ENCODE assay signal across 14 cellular contexts in the genomic region with DNA sequence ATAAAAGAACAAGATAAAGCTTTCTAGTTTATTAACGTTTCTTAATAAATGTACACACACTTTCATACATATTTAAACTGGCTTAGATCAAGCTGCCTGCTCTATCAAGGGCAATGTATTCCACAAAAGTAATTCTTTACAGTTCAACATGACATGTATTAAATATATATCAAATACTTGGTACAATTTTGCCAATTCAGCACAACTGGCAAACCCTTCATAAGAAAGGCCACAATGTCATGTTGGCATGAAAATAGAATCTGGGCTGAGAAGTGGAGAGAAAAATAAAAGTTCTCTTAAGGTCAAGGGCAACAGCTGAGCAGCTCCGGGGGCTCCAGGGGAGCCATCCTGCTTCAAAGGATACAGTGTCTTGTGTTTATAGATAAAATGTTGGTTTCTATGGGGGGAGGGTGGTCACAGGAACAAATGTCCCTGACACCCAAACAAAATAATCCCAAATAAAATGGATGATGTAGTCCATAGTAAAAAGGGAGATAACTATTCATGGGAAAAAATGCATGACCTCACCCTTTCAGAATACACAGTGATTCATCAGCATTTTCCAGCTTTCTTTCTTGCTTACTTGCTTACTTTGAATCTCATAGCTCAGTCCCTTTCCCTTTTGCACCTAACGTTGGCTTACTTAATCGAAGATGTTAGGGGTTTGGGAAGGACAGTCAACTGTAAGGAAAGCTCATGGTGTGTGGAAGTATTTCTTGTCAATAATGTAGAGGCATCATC.
DNase-seq lines count a peak whose midpoint lies in the region; ATAC-seq, FAIRE-seq and TF ChIP-seq lines count a peak whose summit lies in the region.
"Had no signal": no experiment of that assay in that cellular context is flagged by ENCODE, and none has a peak within 500 bp of the region (broad histone marks: within the 10 kb centered on the region; RNA-seq: fewer than 3 reads in every experiment).

No MANE protein-coding gene starts in this region.

- 54% methylated on average over 4 of the region's 4 CpGs for WGBS in hepatocyte (ENCODE audit: low lambda C conversion rate, missing lambda C conversion rate)

- no peak for ATAC-seq in stimulated activated naive B cell treated with anti-CD40 and anti-IgM and Interleukin-4, amounts not matched to agents 10 μg/mL and 1 μg/mL and 100 μg/mL, for 72 hours (replicated peaks)
- ATAC-seq in HG02852 (IDR thresholded peaks at IDR 0.05; ENCODE audit: unreplicated experiment): no peak

- H4K20me1 ChIP-seq in hepatocyte (ENCODE audit: insufficient read depth, poor library complexity, severe bottlenecking): no peaks in the 10 kb centered on the region

- H3K36me3 ChIP-seq in breast epithelium: no peaks in the 10 kb centered on the region
- H3K36me3 ChIP-seq in hepatocyte (replicated peaks; ENCODE audit: insufficient read depth, low read depth): no peaks in the 10 kb centered on the region
- H3K36me3 ChIP-seq: esophagus squamous epithelium had no signal

- no peak for TF ChIP-seq POLR2A in breast epithelium (IDR thresholded peaks at IDR 0.05)

- BruUV-seq in MCF 10A (replicated peaks; lab: Mats Ljungman, UMichigan): no TSS peak

- H3K4me2 ChIP-seq in hepatocyte: no peak overlapping the region

- CTCF ChIA-PET in MCF 10A (lab: Yijun Ruan, JAX): interaction anchor here (0.7 to 1.5 kb wide), 7 partner anchors 11 to 1144 kb away, joined by 3 to 6 read pairs (median 4); a partner anchor contains a TSS

- H3K9me2 ChIP-seq in hepatocyte (replicated peaks; ENCODE audit: insufficient read depth): no peaks in the 10 kb centered on the region

- H3K27me3 ChIP-seq in breast epithelium: no peaks in the 10 kb centered on the region
- no peaks in the 10 kb centered on the region for H3K27me3 ChIP-seq in hepatocyte
- H3K27me3 ChIP-seq: esophagus squamous epithelium had no signal

- H3K9me3 ChIP-seq in breast epithelium (no peaks in the 10 kb centered on the region), hepatocyte (ENCODE audit: low read depth) (no peaks in the 10 kb centered on the region)
- H3K9me3 ChIP-seq: esophagus squamous epithelium had no signal

- peaks cover 7% of the 10 kb centered on the region for H3K9me3 Mint-ChIP-seq in MCF 10A (ENCODE audit: unreplicated experiment)
- H3K9me3 Mint-ChIP-seq in stimulated activated naive B cell treated with anti-CD40 and anti-IgM and Interleukin-4, amounts not matched to agents 10 μg/mL and 1 μg/mL and 100 μg/mL, for 72 hours: no peaks in the 10 kb centered on the region
- H3K9me3 Mint-ChIP-seq: T-helper 2 cell treated with Interferon-gamma antibody and Interleukin-4, amounts not matched to agents 5 μg/mL and 100 μg/mL, for 36 hours had no signal

- H3K27me3 Mint-ChIP-seq in MCF 10A (ENCODE audit: insufficient read depth, unreplicated experiment): no peaks in the 10 kb centered on the region
- peaks cover 0 to 14% of the 10 kb centered on the region in 2 donors for H3K27me3 Mint-ChIP-seq in stimulated activated naive B cell treated with anti-CD40 and anti-IgM and Interleukin-4, amounts not matched to agents 10 μg/mL and 1 μg/mL and 100 μg/mL, for 72 hours
- H3K27me3 Mint-ChIP-seq: brain had no signal

- peaks cover 7% of the 10 kb centered on the region for H3K4me1 Mint-ChIP-seq in MCF 10A (ENCODE audit: insufficient read depth, unreplicated experiment)
- H3K4me1 Mint-ChIP-seq in stimulated activated naive B cell treated with anti-CD40 and anti-IgM and Interleukin-4, amounts not matched to agents 10 μg/mL and 1 μg/mL and 100 μg/mL, for 72 hours: no peaks in the 10 kb centered on the region

- H3K79me2 ChIP-seq in hepatocyte: no peaks in the 10 kb centered on the region

- no peak for FAIRE-seq in GM19239 (lab: Jason Lieb, UNC)
- FAIRE-seq: A204.1 had no signal

- peak overlapping the region; percentile 44 for H3K27ac Mint-ChIP-seq in MCF 10A (ENCODE audit: low read depth, unreplicated experiment)
- H3K27ac Mint-ChIP-seq in stimulated activated naive B cell treated with anti-CD40 and anti-IgM and Interleukin-4, amounts not matched to agents 10 μg/mL and 1 μg/mL and 100 μg/mL, for 72 hours: no peak overlapping the region
- H3K27ac Mint-ChIP-seq: T-helper 2 cell treated with Interferon-gamma antibody and Interleukin-4, amounts not matched to agents 5 μg/mL and 100 μg/mL, for 36 hours had no signal

- peak; percentile 16 for DNase-seq in MCF 10A (ENCODE audit: unreplicated experiment)
- no peak for DNase-seq in breast epithelium (ENCODE audit: low spot score in 2 of 2)
- peak; percentile 81 for DNase-seq in astrocyte of the hippocampus (ENCODE audit: low read depth, low spot score)
- DNase-seq in hepatocyte (ENCODE audit: low spot score): peak; percentile 34
- DNase-seq in NCI-H2227 (lab: John Stamatoyannopoulos, UW; ENCODE audit: unreplicated experiment): no peak
- no peak for DNase-seq in stimulated activated naive B cell treated with anti-CD40 and anti-IgM and Interleukin-4, amounts not matched to agents 10 μg/mL and 1 μg/mL and 100 μg/mL, for 72 hours
- DNase-seq in GM19239 (ENCODE audit: insufficient read length, low spot score): no peak
- DNase-seq: esophagus squamous epithelium; NCI-H1092 treated with DMSO at 0.1 percent for 48 hours; NK-92 treated with Interleukin-12 subunit alpha and Interleukin-12 subunit beta, amount 100 ng/mL, for 24 hours had no signal

- no peak overlapping the region for H2AFZ ChIP-seq in hepatocyte

- H3K4me1 ChIP-seq in breast epithelium: no peaks in the 10 kb centered on the region
- no peaks in the 10 kb centered on the region for H3K4me1 ChIP-seq in hepatocyte (ENCODE audit: insufficient read depth)
- H3K4me1 ChIP-seq: esophagus squamous epithelium had no signal

- H3K4me3 ChIP-seq in breast epithelium (no peak overlapping the region), hepatocyte (no peak overlapping the region)
- H3K4me3 ChIP-seq: esophagus squamous epithelium had no signal

- intact Hi-C loops in MCF 10A (cut with micrococcal nuclease): loop anchor here (10.0 kb wide), 2 partner anchors 290 to 530 kb away; no protein-coding TSS in a partner anchor
- intact Hi-C loops in breast epithelium (cut with DNase I; ENCODE audit: low total_unique reads): no loop called here

- TF ChIP-seq CTCF in MCF 10A (IDR thresholded peaks at IDR 0.05; ENCODE audit: unreplicated experiment) (no peak), breast epithelium (IDR thresholded peaks at IDR 0.05) (no peak), hepatocyte (IDR thresholded peaks at IDR 0.05; ENCODE audit: poor library complexity) (no peak)

- H3K36me3 Mint-ChIP-seq in MCF 10A (ENCODE audit: insufficient read depth, unreplicated experiment): no peaks in the 10 kb centered on the region
- no peaks in the 10 kb centered on the region for H3K36me3 Mint-ChIP-seq in stimulated activated naive B cell treated with anti-CD40 and anti-IgM and Interleukin-4, amounts not matched to agents 10 μg/mL and 1 μg/mL and 100 μg/mL, for 72 hours
- H3K36me3 Mint-ChIP-seq: brain had no signal

- POLR2A ChIA-PET in MCF 10A (lab: Yijun Ruan, JAX): interaction anchor here (0.5 to 1.7 kb wide), 7 partner anchors 166 to 908 kb away, joined by 3 to 10 read pairs (median 3); a partner anchor contains a TSS

- no peak overlapping the region for H3K4me3 Mint-ChIP-seq in MCF 10A (ENCODE audit: unreplicated experiment)
- no peak overlapping the region for H3K4me3 Mint-ChIP-seq in stimulated activated naive B cell treated with anti-CD40 and anti-IgM and Interleukin-4, amounts not matched to agents 10 μg/mL and 1 μg/mL and 100 μg/mL, for 72 hours
- H3K4me3 Mint-ChIP-seq: brain; T-helper 2 cell treated with Interferon-gamma antibody and Interleukin-4, amounts not matched to agents 5 μg/mL and 100 μg/mL, for 36 hours had no signal

- H3K27ac ChIP-seq in breast epithelium (no peak overlapping the region), hepatocyte (no peak overlapping the region)
- H3K27ac ChIP-seq: esophagus squamous epithelium had no signal

Comparison
In these comparisons a context has a peak if more than half of its experiments do, and no peak if none do; other contexts are left out.
1. DNase-seq: peak in MCF 10A (single experiment), astrocyte of the hippocampus (single experiment) and hepatocyte (single experiment); none in breast epithelium (0 of 2), NCI-H2227 (single experiment), stimulated activated naive B cell treated with anti-CD40 and anti-IgM and Interleukin-4, amounts not matched to agents 10 μg/mL and 1 μg/mL and 100 μg/mL, for 72 hours (single experiment) and GM19239 (single experiment).